ENCODE assay signal across 1 cellular context in genomic region chr7:126524967-126525366, GRCh38.
TF ChIP-seq lines count a peak whose summit lies in the region.

No MANE protein-coding gene starts in this region.

TF ChIP-seq in GM23338, 12 proteins besides CTCF, POLR2A, EP300 and RAD21 (continued from another document):
- TF ChIP-seq, protein P1, sequence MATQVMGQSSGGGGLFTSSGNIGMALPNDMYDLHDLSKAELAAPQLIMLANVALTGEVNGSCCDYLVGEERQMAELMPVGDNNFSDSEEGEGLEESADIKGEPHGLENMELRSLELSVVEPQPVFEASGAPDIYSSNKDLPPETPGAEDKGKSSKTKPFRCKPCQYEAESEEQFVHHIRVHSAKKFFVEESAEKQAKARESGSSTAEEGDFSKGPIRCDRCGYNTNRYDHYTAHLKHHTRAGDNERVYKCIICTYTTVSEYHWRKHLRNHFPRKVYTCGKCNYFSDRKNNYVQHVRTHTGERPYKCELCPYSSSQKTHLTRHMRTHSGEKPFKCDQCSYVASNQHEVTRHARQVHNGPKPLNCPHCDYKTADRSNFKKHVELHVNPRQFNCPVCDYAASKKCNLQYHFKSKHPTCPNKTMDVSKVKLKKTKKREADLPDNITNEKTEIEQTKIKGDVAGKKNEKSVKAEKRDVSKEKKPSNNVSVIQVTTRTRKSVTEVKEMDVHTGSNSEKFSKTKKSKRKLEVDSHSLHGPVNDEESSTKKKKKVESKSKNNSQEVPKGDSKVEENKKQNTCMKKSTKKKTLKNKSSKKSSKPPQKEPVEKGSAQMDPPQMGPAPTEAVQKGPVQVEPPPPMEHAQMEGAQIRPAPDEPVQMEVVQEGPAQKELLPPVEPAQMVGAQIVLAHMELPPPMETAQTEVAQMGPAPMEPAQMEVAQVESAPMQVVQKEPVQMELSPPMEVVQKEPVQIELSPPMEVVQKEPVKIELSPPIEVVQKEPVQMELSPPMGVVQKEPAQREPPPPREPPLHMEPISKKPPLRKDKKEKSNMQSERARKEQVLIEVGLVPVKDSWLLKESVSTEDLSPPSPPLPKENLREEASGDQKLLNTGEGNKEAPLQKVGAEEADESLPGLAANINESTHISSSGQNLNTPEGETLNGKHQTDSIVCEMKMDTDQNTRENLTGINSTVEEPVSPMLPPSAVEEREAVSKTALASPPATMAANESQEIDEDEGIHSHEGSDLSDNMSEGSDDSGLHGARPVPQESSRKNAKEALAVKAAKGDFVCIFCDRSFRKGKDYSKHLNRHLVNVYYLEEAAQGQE (IDR thresholded peaks at IDR 0.05; ENCODE audit: unreplicated experiment): no peak
- TF ChIP-seq, protein P2, sequence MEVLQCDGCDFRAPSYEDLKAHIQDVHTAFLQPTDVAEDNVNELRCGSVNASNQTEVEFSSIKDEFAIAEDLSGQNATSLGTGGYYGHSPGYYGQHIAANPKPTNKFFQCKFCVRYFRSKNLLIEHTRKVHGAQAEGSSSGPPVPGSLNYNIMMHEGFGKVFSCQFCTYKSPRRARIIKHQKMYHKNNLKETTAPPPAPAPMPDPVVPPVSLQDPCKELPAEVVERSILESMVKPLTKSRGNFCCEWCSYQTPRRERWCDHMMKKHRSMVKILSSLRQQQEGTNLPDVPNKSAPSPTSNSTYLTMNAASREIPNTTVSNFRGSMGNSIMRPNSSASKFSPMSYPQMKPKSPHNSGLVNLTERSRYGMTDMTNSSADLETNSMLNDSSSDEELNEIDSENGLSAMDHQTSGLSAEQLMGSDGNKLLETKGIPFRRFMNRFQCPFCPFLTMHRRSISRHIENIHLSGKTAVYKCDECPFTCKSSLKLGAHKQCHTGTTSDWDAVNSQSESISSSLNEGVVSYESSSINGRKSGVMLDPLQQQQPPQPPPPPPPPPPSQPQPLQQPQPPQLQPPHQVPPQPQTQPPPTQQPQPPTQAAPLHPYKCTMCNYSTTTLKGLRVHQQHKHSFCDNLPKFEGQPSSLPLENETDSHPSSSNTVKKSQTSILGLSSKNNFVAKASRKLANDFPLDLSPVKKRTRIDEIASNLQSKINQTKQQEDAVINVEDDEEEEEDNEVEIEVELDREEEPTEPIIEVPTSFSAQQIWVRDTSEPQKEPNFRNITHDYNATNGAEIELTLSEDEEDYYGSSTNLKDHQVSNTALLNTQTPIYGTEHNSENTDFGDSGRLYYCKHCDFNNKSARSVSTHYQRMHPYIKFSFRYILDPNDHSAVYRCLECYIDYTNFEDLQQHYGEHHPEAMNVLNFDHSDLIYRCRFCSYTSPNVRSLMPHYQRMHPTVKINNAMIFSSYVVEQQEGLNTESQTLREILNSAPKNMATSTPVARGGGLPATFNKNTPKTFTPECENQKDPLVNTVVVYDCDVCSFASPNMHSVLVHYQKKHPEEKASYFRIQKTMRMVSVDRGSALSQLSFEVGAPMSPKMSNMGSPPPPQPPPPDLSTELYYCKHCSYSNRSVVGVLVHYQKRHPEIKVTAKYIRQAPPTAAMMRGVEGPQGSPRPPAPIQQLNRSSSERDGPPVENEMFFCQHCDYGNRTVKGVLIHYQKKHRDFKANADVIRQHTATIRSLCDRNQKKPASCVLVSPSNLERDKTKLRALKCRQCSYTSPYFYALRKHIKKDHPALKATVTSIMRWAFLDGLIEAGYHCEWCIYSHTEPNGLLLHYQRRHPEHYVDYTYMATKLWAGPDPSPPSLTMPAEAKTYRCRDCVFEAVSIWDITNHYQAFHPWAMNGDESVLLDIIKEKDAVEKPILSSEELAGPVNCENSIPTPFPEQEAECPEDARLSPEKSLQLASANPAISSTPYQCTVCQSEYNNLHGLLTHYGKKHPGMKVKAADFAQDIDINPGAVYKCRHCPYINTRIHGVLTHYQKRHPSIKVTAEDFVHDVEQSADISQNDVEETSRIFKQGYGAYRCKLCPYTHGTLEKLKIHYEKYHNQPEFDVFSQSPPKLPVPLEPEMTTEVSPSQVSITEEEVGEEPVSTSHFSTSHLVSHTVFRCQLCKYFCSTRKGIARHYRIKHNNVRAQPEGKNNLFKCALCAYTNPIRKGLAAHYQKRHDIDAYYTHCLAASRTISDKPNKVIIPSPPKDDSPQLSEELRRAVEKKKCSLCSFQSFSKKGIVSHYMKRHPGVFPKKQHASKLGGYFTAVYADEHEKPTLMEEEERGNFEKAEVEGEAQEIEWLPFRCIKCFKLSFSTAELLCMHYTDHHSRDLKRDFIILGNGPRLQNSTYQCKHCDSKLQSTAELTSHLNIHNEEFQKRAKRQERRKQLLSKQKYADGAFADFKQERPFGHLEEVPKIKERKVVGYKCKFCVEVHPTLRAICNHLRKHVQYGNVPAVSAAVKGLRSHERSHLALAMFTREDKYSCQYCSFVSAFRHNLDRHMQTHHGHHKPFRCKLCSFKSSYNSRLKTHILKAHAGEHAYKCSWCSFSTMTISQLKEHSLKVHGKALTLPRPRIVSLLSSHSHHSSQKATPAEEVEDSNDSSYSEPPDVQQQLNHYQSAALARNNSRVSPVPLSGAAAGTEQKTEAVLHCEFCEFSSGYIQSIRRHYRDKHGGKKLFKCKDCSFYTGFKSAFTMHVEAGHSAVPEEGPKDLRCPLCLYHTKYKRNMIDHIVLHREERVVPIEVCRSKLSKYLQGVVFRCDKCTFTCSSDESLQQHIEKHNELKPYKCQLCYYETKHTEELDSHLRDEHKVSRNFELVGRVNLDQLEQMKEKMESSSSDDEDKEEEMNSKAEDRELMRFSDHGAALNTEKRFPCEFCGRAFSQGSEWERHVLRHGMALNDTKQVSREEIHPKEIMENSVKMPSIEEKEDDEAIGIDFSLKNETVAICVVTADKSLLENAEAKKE (CRISPR knock-in tag; IDR thresholded peaks at IDR 0.05): no peak
